ENCODE assay signal across 8 cellular contexts in the genomic region with DNA sequence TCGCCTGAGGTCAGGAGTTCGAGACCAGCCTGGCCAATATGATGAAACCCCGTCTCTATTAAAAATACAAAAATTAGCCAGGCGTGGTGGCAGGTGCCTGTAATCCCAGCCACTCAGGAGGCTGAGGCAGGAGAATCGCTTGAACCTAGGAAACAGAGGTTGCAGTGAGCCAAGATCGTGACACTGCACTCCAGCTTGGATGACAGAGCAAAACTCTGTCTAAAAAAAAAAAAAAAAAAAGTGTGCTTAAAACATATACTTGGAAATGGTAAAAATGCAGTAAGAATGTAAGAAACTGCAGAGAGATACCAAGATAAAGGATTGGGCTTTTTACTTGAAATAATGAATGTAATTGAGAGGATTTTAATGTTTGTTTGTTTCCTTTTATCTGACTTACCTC. TPM values are rescaled to one million over a fixed set of nuclear protein-coding genes. Genes with fewer than 3 reads are reported as not detected.
DNase-seq lines count a peak whose midpoint lies in the region; ATAC-seq and TF ChIP-seq lines count a peak whose summit lies in the region.
"Not testable (repeated sequence)": the region's sequence is repeated elsewhere in the genome, so short reads cannot be mapped to it uniquely, and the experiment has no call there.

No MANE protein-coding gene starts in this region.

- H3K36me3 ChIP-seq in ACC112 (ENCODE audit: insufficient read depth, low read length); HCT116 (ENCODE audit: control insufficient read depth in 1 of 2, insufficient read depth in 2 of 2, low read length in 2 of 2); PC-9 (ENCODE audit: low read depth); fibroblast of lung (ENCODE audit: control insufficient read depth, insufficient read depth, low read length): not testable (repeated sequence)
- peaks cover 20% of the 10 kb centered on the region for H3K36me3 ChIP-seq in WERI-Rb-1
- H3K36me3 ChIP-seq in mesodermal cell (ENCODE audit: control insufficient read depth, insufficient read depth, low read length), result peaks cover 42% of the 10 kb centered on the region

- not testable (repeated sequence) for ATAC-seq in HCT116; stimulated activated effector memory CD8-positive, alpha-beta T cell treated with anti-CD3 and anti-CD28 coated beads, Interleukin-12 subunit alpha, Interleukin-12 subunit beta, amount 100 ng/mL, for 72 hours

- not testable (repeated sequence) for H3K27me3 Mint-ChIP-seq in chondrocyte (ENCODE audit: low read depth)

- not testable (repeated sequence) for H3K9me2 ChIP-seq in HCT116 (ENCODE audit: insufficient read depth); PC-9 (ENCODE audit: insufficient read depth)

- peak overlapping the region; percentile 84 for H3K27ac ChIP-seq in ACC112 (ENCODE audit: low read depth, low read length)
- H3K27ac ChIP-seq in HCT116 (ENCODE audit: low read depth, low read length), result not testable (repeated sequence)
- peak overlapping the region; percentile 76 for H3K27ac ChIP-seq in PC-9
- peak overlapping the region; percentile 57 for H3K27ac ChIP-seq in WERI-Rb-1
- H3K27ac ChIP-seq in fibroblast of lung (ENCODE audit: insufficient read depth, low read length), result peak overlapping the region; percentile 76
- peak overlapping the region; percentile 74 for H3K27ac ChIP-seq in mesodermal cell (ENCODE audit: low read depth, low read length, severe bottlenecking)

- H3F3A ChIP-seq in PC-9 (ENCODE audit: insufficient read depth, low read depth), result peaks cover 17% of the 10 kb centered on the region

- peak overlapping the region; percentile 84 for H3K27ac Mint-ChIP-seq in chondrocyte (ENCODE audit: unreplicated experiment)
- H3K27ac Mint-ChIP-seq in stimulated activated effector memory CD8-positive, alpha-beta T cell treated with anti-CD3 and anti-CD28 coated beads, Interleukin-12 subunit alpha, Interleukin-12 subunit beta, amount 100 ng/mL, for 72 hours, result peak overlapping the region; percentile 48

- intact Hi-C loops in HCT116 (cut with micrococcal nuclease); PC-9 (cut with micrococcal nuclease; ENCODE audit: unreplicated experiment): not testable (repeated sequence)

- H2AFZ ChIP-seq in ACC112 (ENCODE audit: low read length, unreplicated experiment); HCT116 (ENCODE audit: low read depth, low read length, poor library complexity, severe bottlenecking); PC-9; fibroblast of lung (ENCODE audit: low read length): not testable (repeated sequence)

- H3K9me3 ChIP-seq in HCT116 (ENCODE audit: control insufficient read depth in 1 of 2, insufficient read depth in 1 of 2, low read depth in 1 of 2, low read length in 2 of 2); PC-9 (ENCODE audit: insufficient read depth, low read depth); WERI-Rb-1 (ENCODE audit: severe bottlenecking); fibroblast of lung (ENCODE audit: control insufficient read depth, insufficient read depth, low read depth, low read length); mesodermal cell (ENCODE audit: control insufficient read depth, low read length): not testable (repeated sequence)

- TF ChIP-seq CTCF in HCT116 (IDR thresholded peaks at IDR 0.05 in 2 of 3, conservative IDR thresholded peaks at IDR 0.05 in 1 of 3; ENCODE audit: borderline replicate concordance in 1 of 3, insufficient read depth in 1 of 3, low read depth in 2 of 3, low read length in 2 of 3); PC-9 (conservative IDR thresholded peaks at IDR 0.05); WERI-Rb-1 (IDR thresholded peaks at IDR 0.05; ENCODE audit: low read depth, low read length); chondrocyte (IDR thresholded peaks at IDR 0.05); fibroblast of lung (conservative IDR thresholded peaks at IDR 0.05 in 1 of 2, IDR thresholded peaks at IDR 0.05 in 1 of 2; ENCODE audit: low read depth in 1 of 2, low read length in 2 of 2): not testable (repeated sequence)

- not testable (repeated sequence) for H3K4me3 ChIP-seq in ACC112 (ENCODE audit: low read depth, low read length); HCT116 (replicated peaks in 1 of 2; ENCODE audit: low read depth in 1 of 2, low read length in 2 of 2); PC-9; WERI-Rb-1 (ENCODE audit: low read depth, low read length); fibroblast of lung (replicated peaks in 1 of 4; ENCODE audit: control extremely low read depth in 1 of 4, insufficient read depth in 1 of 4, low read depth in 3 of 4, low read length in 4 of 4); mesodermal cell (ENCODE audit: extremely low read depth, insufficient read depth, low read length, poor library complexity, severe bottlenecking)

- CTCF ChIA-PET in HCT116 (lab: Charles Lee) (interaction anchor here (1.5 kb wide), 1 partner anchor 17 kb away, joined by 8 read pairs; no protein-coding TSS in a partner anchor), PC-9 (lab: Charles Lee) (interaction anchor here (0.6 kb wide), 2 partner anchors 12 to 32 kb away, joined by 3 to 4 read pairs; no protein-coding TSS in a partner anchor)

- not testable (repeated sequence) for H4K20me1 ChIP-seq in HCT116 (ENCODE audit: insufficient read depth); PC-9 (ENCODE audit: insufficient read depth); fibroblast of lung (ENCODE audit: control insufficient read depth, extremely low read depth, insufficient read depth, low read length)

- BruUV-seq in HCT116 (replicated peaks; lab: Mats Ljungman, UMichigan); PC-9 (replicated peaks; lab: Mats Ljungman, UMichigan): not testable (repeated sequence)

- peaks cover 17% of the 10 kb centered on the region for H3K4me1 Mint-ChIP-seq in chondrocyte (ENCODE audit: low read depth)
- H3K4me1 Mint-ChIP-seq in stimulated activated effector memory CD8-positive, alpha-beta T cell treated with anti-CD3 and anti-CD28 coated beads, Interleukin-12 subunit alpha, Interleukin-12 subunit beta, amount 100 ng/mL, for 72 hours, result peaks cover 17% of the 10 kb centered on the region

- peak overlapping the region; percentile 34; the same call in 1 of the 2 replicates for H3K9ac ChIP-seq in HCT116 (ENCODE audit: low read length)
- H3K9ac ChIP-seq in fibroblast of lung (ENCODE audit: insufficient read depth, low read length), result not testable (repeated sequence)

- POLR2A ChIA-PET in HCT116 (lab: Charles Lee) (interaction anchor here (1.1 kb wide), 1 partner anchor 159 kb away, joined by 5 read pairs; a partner anchor contains a TSS), PC-9 (lab: Charles Lee; ENCODE audit: unreplicated experiment) (interaction anchor here (0.6 kb wide), 1 partner anchor 1077 kb away, joined by 7 read pairs; no protein-coding TSS in a partner anchor)

- not testable (repeated sequence) for H3K36me3 Mint-ChIP-seq in chondrocyte (ENCODE audit: low read depth)
- H3K36me3 Mint-ChIP-seq in stimulated activated effector memory CD8-positive, alpha-beta T cell treated with anti-CD3 and anti-CD28 coated beads, Interleukin-12 subunit alpha, Interleukin-12 subunit beta, amount 100 ng/mL, for 72 hours, result peaks cover 71% of the 10 kb centered on the region

- not testable (repeated sequence) for H3K27me3 ChIP-seq in ACC112 (ENCODE audit: insufficient read depth, low read length); HCT116 (ENCODE audit: insufficient read depth, low read length); PC-9 (ENCODE audit: insufficient read depth, low read depth); WERI-Rb-1 (ENCODE audit: insufficient read depth, low read depth, severe bottlenecking); fibroblast of lung (ENCODE audit: control insufficient read depth, insufficient read depth, low read length)

- TF ChIP-seq POLR2A in HCT116 (IDR thresholded peaks at IDR 0.05; ENCODE audit: borderline replicate concordance, extremely low read depth, insufficient read depth, insufficient read length), result not testable (repeated sequence)

- not testable (repeated sequence) for DNase-seq in HCT116 (ENCODE audit: low read depth, low spot score); PC-9; WERI-Rb-1; chondrocyte (ENCODE audit: low spot score); fibroblast of lung (ENCODE audit: low read depth in 2 of 2); stimulated activated effector memory CD8-positive, alpha-beta T cell treated with anti-CD3 and anti-CD28 coated beads, Interleukin-12 subunit alpha, Interleukin-12 subunit beta, amount 100 ng/mL, for 72 hours (ENCODE audit: low spot score in 2 of 2)

- H3K79me2 ChIP-seq in ACC112 (ENCODE audit: control insufficient read depth, insufficient read depth, low read length, unreplicated experiment); HCT116 (ENCODE audit: insufficient read depth, low read length); PC-9 (ENCODE audit: low read depth); fibroblast of lung (ENCODE audit: control insufficient read depth, insufficient read depth, low read length): not testable (repeated sequence)

- not testable (repeated sequence) for H3K9me3 Mint-ChIP-seq in chondrocyte (ENCODE audit: low read depth); stimulated activated effector memory CD8-positive, alpha-beta T cell treated with anti-CD3 and anti-CD28 coated beads, Interleukin-12 subunit alpha, Interleukin-12 subunit beta, amount 100 ng/mL, for 72 hours

- H3K4me1 ChIP-seq in ACC112 (ENCODE audit: control insufficient read depth, insufficient read depth, low read length, unreplicated experiment), result peaks cover 15% of the 10 kb centered on the region
- H3K4me1 ChIP-seq in HCT116 (ENCODE audit: control insufficient read depth in 1 of 2, insufficient read depth in 2 of 2, low read length in 2 of 2), result peaks cover 0 to 17% of the 10 kb centered on the region in 2 experiments; a peak in 2 of 4 replicates
- H3K4me1 ChIP-seq in PC-9 (replicated peaks; ENCODE audit: insufficient read depth), result peaks cover 22% of the 10 kb centered on the region
- H3K4me1 ChIP-seq in fibroblast of lung (ENCODE audit: control insufficient read depth, extremely low read depth, insufficient read depth, low read length); mesodermal cell (ENCODE audit: control insufficient read depth, insufficient read depth, low read length, poor library complexity, severe bottlenecking): not testable (repeated sequence)

- H3K4me3 Mint-ChIP-seq in chondrocyte (ENCODE audit: unreplicated experiment); stimulated activated effector memory CD8-positive, alpha-beta T cell treated with anti-CD3 and anti-CD28 coated beads, Interleukin-12 subunit alpha, Interleukin-12 subunit beta, amount 100 ng/mL, for 72 hours: not testable (repeated sequence)

- RAD21 ChIA-PET in HCT116 (lab: Charles Lee; ENCODE audit: low non-redundant PET in 1 of 2, low total read pairs in 2 of 2, uncharacterized antibody in 2 of 2, unreplicated experiment in 2 of 2), result not testable (repeated sequence)

- peak overlapping the region; percentile 53 for H3K4me2 ChIP-seq in HCT116 (ENCODE audit: low read length)
- H3K4me2 ChIP-seq in PC-9; fibroblast of lung (ENCODE audit: extremely low read depth, insufficient read depth, low read length): not testable (repeated sequence)

- not testable (repeated sequence) for TF ChIP-seq RAD21 in HCT116 (IDR thresholded peaks at IDR 0.05; ENCODE audit: low read depth)

- WGBS in mesodermal cell (ENCODE audit: insufficient coverage in 2 of 2), 2 experiments, result 84 to 94% methylated on average over 2 to 6 of the region's 6 CpGs

RNA-seq across cellular contexts. Expression of a gene that starts 53.1 kb away (rescaled TPM):
- total RNA-seq in HCT116 (2021; ENCODE audit: unreplicated experiment) (46.2 TPM), PC-9 (2021) (56.6 and 95.0 TPM in 2 replicates), chondrocyte (54.4 to 58.1 TPM (median 54.5 TPM) in 3 replicates), fibroblast of lung (44.3 and 59.6 TPM in 2 replicates)
- 34.7 and 39.3 TPM in 2 replicates for polyA plus RNA-seq in HCT116 (2012)
- 8.3 and 10.4 TPM in 2 replicates for polyA plus RNA-seq in fibroblast of lung
- 30.5 and 46.4 TPM in 2 replicates for polyA plus RNA-seq in fibroblast of lung (2012)
- 5.1 and 8.3 TPM in 2 replicates for polyA minus RNA-seq in fibroblast of lung (ENCODE audit: low replicate concordance)
- 71.6 TPM for polyA plus RNA-seq in mesodermal cell (2013, experiment 1 of 2)
- 56.0 TPM for polyA plus RNA-seq in mesodermal cell (2013, experiment 2 of 2)
